In genomic region chr6:125780540-125781306, GRCh38 we compare ENCODE assay signal across 8 cellular contexts. TPM values are rescaled to one million over a fixed set of nuclear protein-coding genes. Genes with fewer than 3 reads are reported as not detected.
DNase-seq lines count a peak whose midpoint lies in the region; ATAC-seq and TF ChIP-seq lines count a peak whose summit lies in the region.

No MANE protein-coding gene starts in this region.

- DNase-seq in PC-9 (peak; percentile 43 to 78), activated T-helper 1 cell treated with Interleukin-2 at 50 U/mL for 16 hours (ENCODE audit: low read depth) (peak; percentile 33), foreskin fibroblast (peak; percentile 51 to 88), ureter (ENCODE audit: low spot score) (peak; percentile 56)

- no peaks in the 10 kb centered on the region for H3K9me3 ChIP-seq in DOHH2 (ENCODE audit: control insufficient read depth, insufficient read depth, low read length)
- no peaks in the 10 kb centered on the region for H3K9me3 ChIP-seq in HUES64 (ENCODE audit: insufficient read depth, low read depth, low read length)
- H3K9me3 ChIP-seq in PC-9 (ENCODE audit: insufficient read depth, low read depth), result no peaks in the 10 kb centered on the region
- no peaks in the 10 kb centered on the region for H3K9me3 ChIP-seq in neutrophil

- peak overlapping the region; percentile 78 for H3K4me2 ChIP-seq in DOHH2 (ENCODE audit: low read length)
- peak overlapping the region; percentile 89 for H3K4me2 ChIP-seq in PC-9

- POLR2A ChIA-PET in PC-9 (lab: Charles Lee; ENCODE audit: unreplicated experiment), result interaction anchor here (0.7 to 0.8 kb wide), 2 partner anchors 10 to 138 kb away, joined by 5 to 11 read pairs; partner anchors contain the start of gene NCOA7

- H3K36me3 ChIP-seq in DOHH2 (ENCODE audit: control insufficient read depth, low read length), result peaks cover 10% of the 10 kb centered on the region
- no peaks in the 10 kb centered on the region for H3K36me3 ChIP-seq in HUES64 (ENCODE audit: insufficient read depth, low read length)
- 0 out of 2 replicates have a peak, but pooled peaks cover 1% of the 10 kb centered on the region for H3K36me3 ChIP-seq in PC-9 (ENCODE audit: low read depth)
- no peaks in the 10 kb centered on the region for H3K36me3 ChIP-seq in neutrophil

- WGBS in HUES64, result 1% methylated on average over 28 of the region's 28 CpGs

- CTCF ChIA-PET in PC-9 (lab: Charles Lee), result interaction anchor here (0.6 to 1.9 kb wide), 6 partner anchors 9 to 206 kb away, joined by 3 to 13 read pairs (median 4); partner anchors contain the start of genes HINT3 and TRMT11

- H3K4me3 ChIP-seq in DOHH2 (ENCODE audit: low read length), result peak overlapping the region; percentile 79
- peak overlapping the region; percentile 70 for H3K4me3 ChIP-seq in HUES64 (ENCODE audit: low read length)
- peak overlapping the region; percentile 63 for H3K4me3 ChIP-seq in PC-9
- peak overlapping the region; percentile 65 to 77 for H3K4me3 ChIP-seq in foreskin fibroblast (ENCODE audit: low read depth in 1 of 2, low read length in 2 of 2)
- H3K4me3 ChIP-seq in neutrophil (ENCODE audit: low read depth in 1 of 2, low read length in 1 of 2), result peak overlapping the region; percentile 58 to 68

- peak overlapping the region; percentile 90 for H3K27ac ChIP-seq in DOHH2 (ENCODE audit: low read depth, low read length)
- H3K27ac ChIP-seq in HUES64 (ENCODE audit: low read depth, low read length), result no peak overlapping the region
- H3K27ac ChIP-seq in PC-9, result peak overlapping the region; percentile 94
- peak overlapping the region; percentile 86 for H3K27ac ChIP-seq in neutrophil

- TSS peak; percentile 100 for BruUV-seq in PC-9 (replicated peaks; lab: Mats Ljungman, UMichigan)

- peak overlapping the region; percentile 91 for H2AFZ ChIP-seq in PC-9

- intact Hi-C loops in PC-9 (cut with micrococcal nuclease; ENCODE audit: unreplicated experiment), result loop anchor here (1.0 to 10.0 kb wide), 3 partner anchors 176 to 1484 kb away; partner anchors contain the start of genes HINT3 and RNF146

- H3F3A ChIP-seq in DOHH2 (ENCODE audit: control insufficient read depth, insufficient read depth) (peaks cover 3% of the 10 kb centered on the region; the same call in 1 of the 2 replicates), PC-9 (ENCODE audit: insufficient read depth, low read depth) (peaks cover 9% of the 10 kb centered on the region; the same call in 1 of the 2 replicates)

- no peaks in the 10 kb centered on the region for H3K27me3 ChIP-seq in DOHH2 (ENCODE audit: control insufficient read depth, low read length)
- peaks cover 7% of the 10 kb centered on the region; the same call in 1 of the 2 replicates for H3K27me3 ChIP-seq in HUES64 (ENCODE audit: insufficient read depth, low read length)
- no peaks in the 10 kb centered on the region for H3K27me3 ChIP-seq in PC-9 (ENCODE audit: insufficient read depth, low read depth)
- no peaks in the 10 kb centered on the region for H3K27me3 ChIP-seq in neutrophil

- H3K9me2 ChIP-seq in DOHH2 (replicated peaks; ENCODE audit: control insufficient read depth, low read length) (no peaks in the 10 kb centered on the region), PC-9 (ENCODE audit: insufficient read depth) (no peaks in the 10 kb centered on the region)

- H3K79me2 ChIP-seq in DOHH2 (ENCODE audit: control insufficient read depth, low read length) (peaks cover 34% of the 10 kb centered on the region), PC-9 (ENCODE audit: low read depth) (peaks cover 20% of the 10 kb centered on the region)

- peak overlapping the region; percentile 50 for H3K9ac ChIP-seq in HUES64 (ENCODE audit: low read depth, low read length)

- TF ChIP-seq CTCF in DOHH2 (IDR thresholded peaks at IDR 0.05; ENCODE audit: low read depth, low read length, poor library complexity, severe bottlenecking), result no peak
- no peak for TF ChIP-seq CTCF in PC-9 (conservative IDR thresholded peaks at IDR 0.05)
- TF ChIP-seq CTCF in foreskin fibroblast (IDR thresholded peaks at IDR 0.05; ENCODE audit: low read depth, low read length), result no peak
- no peak for TF ChIP-seq CTCF in neutrophil (IDR thresholded peaks at IDR 0.05)

- H4K20me1 ChIP-seq in DOHH2 (ENCODE audit: control insufficient read depth, insufficient read depth, low read depth, low read length), result no peaks in the 10 kb centered on the region
- H4K20me1 ChIP-seq in PC-9 (ENCODE audit: insufficient read depth), result no peaks in the 10 kb centered on the region

- peaks cover 27% of the 10 kb centered on the region for H3K4me1 ChIP-seq in DOHH2 (ENCODE audit: control insufficient read depth, low read length)
- H3K4me1 ChIP-seq in HUES64 (ENCODE audit: insufficient read depth, low read length), result no peaks in the 10 kb centered on the region
- H3K4me1 ChIP-seq in PC-9 (replicated peaks; ENCODE audit: insufficient read depth), result peaks cover 38% of the 10 kb centered on the region
- peaks cover 21 to 29% of the 10 kb centered on the region in 2 experiments for H3K4me1 ChIP-seq in neutrophil (ENCODE audit: control insufficient read depth in 1 of 2, insufficient read depth in 1 of 2, low read depth in 1 of 2, low read length in 1 of 2)

- peak; percentile 74 for ATAC-seq in GM21576 (IDR thresholded peaks at IDR 0.05; ENCODE audit: unreplicated experiment)

RNA-seq across cellular contexts. Expression of gene NCOA7, which starts 10.0 kb away (rescaled TPM):
- 2.4 TPM for polyA plus RNA-seq in HUES64 (2013, experiment 1 of 2)
- polyA plus RNA-seq in HUES64 (2013, experiment 2 of 2), result 4.3 TPM
- total RNA-seq in PC-9 (2021), result 47.6 and 51.0 TPM in 2 replicates
- total RNA-seq in ureter, result 62.8 TPM

RNA-seq across cellular contexts. Expression of gene HEY2, which starts 31.3 kb away (rescaled TPM):
- polyA plus RNA-seq in HUES64 (2013, experiment 1 of 2), result 4.9 TPM
- polyA plus RNA-seq in HUES64 (2013, experiment 2 of 2), result 5.7 TPM
- 0.15 TPM in 1 of 2 replicates, not detected in the other for total RNA-seq in PC-9 (2021)
- 2.0 TPM for total RNA-seq in ureter
